ENCODE assay signal across 2 cellular contexts in genomic region chr5:134873494-134873893, GRCh38.
TF ChIP-seq lines count a peak whose summit lies in the region.

No MANE protein-coding gene starts in this region.

TF ChIP-seq in SK-N-SH, 30 proteins besides CTCF, POLR2A, EP300 and RAD21 (continued from another document):
- TF ChIP-seq USF2 (IDR thresholded peaks at IDR 0.05; ENCODE audit: borderline replicate concordance, low read depth, low read length), result no peak
- no peak for TF ChIP-seq RXRA (IDR thresholded peaks at IDR 0.05; ENCODE audit: borderline replicate concordance, low read depth)
- TF ChIP-seq FOXM1 (IDR thresholded peaks at IDR 0.05; ENCODE audit: low read depth), result no peak
- no peak for TF ChIP-seq CHD2 (IDR thresholded peaks at IDR 0.05; ENCODE audit: low read length, partially characterized antibody)
- TF ChIP-seq REST (IDR thresholded peaks at IDR 0.05; ENCODE audit: low read depth, low read length), result no peak

TF ChIP-seq in SK-N-SH treated with all-trans-retinoic acid at 6 μM for 48 hours, 23 proteins besides CTCF, POLR2A, EP300 and RAD21 (continued from another document):
- TF ChIP-seq TSHZ2 (CRISPR knock-in tag; IDR thresholded peaks at IDR 0.05) (no peak), BACH2 (CRISPR knock-in tag; IDR thresholded peaks at IDR 0.05; ENCODE audit: borderline replicate concordance) (no peak), ZNF70 (CRISPR knock-in tag; IDR thresholded peaks at IDR 0.05) (no peak), ZNF565 (CRISPR knock-in tag; conservative IDR thresholded peaks at IDR 0.05; ENCODE audit: low read depth) (no peak), CSDC2 (CRISPR knock-in tag; IDR thresholded peaks at IDR 0.05) (no peak), PPARA (CRISPR knock-in tag; IDR thresholded peaks at IDR 0.05; ENCODE audit: borderline replicate concordance) (no peak), RARB (CRISPR knock-in tag; IDR thresholded peaks at IDR 0.05) (no peak), GLIS3 (CRISPR knock-in tag; IDR thresholded peaks at IDR 0.05) (no peak)
